8 cellular contexts compared by ENCODE assay signal in the genomic region with DNA sequence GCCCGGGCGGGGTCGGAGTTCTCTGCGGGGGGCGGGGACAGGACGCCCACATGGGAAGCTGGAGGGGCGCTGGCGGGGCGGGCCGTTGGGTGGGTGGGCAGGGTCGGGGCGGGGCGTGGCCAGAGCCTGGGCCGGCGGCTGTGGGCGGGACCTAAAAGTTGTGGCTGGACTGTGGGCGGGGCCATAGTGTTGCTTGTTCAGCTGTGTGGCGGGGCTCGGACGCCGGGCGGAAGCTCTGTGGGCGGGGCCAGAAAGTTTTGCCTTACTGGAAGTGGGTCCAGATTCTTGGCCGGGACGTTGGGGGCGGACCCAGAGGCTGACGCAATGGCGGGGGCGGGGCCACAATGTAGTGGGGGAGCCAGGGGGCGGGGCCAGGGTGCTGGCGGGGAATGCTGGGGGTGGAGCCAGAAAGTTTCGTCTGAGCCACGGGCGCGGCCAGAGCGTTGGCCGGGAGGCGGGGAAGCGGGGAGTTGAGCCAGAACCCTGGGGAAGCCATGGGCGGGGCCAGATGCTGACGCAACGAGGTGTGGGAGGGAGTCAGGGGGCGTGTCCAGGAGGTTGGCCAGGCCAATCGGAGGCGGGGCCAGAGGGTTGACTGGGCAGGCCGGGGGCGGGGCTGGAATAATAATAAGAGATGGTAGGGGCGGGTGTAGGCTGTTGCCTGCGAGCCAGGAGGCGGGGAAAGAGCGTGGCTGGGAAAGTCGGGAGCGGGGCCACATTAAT. TPM values are rescaled to one million over a fixed set of nuclear protein-coding genes. Genes with fewer than 3 reads are reported as not detected.
DNase-seq lines count a peak whose midpoint lies in the region; ATAC-seq, FAIRE-seq and TF ChIP-seq lines count a peak whose summit lies in the region.

No MANE protein-coding gene starts in this region.

- H3K27me3 Mint-ChIP-seq in chondrocyte (ENCODE audit: low read depth) = no peaks in the 10 kb centered on the region

- peak overlapping the region; percentile 85 for H3K4me3 ChIP-seq in AG10803 (ENCODE audit: low read length)
- peak overlapping the region; percentile 65 for H3K4me3 ChIP-seq in kidney epithelial cell (ENCODE audit: low read depth, low read length)

- peaks cover 3% of the 10 kb centered on the region for H3K36me3 ChIP-seq in kidney epithelial cell (ENCODE audit: control insufficient read depth, insufficient read depth, low read length)

- peak overlapping the region; percentile 99 for H3K27ac Mint-ChIP-seq in chondrocyte (ENCODE audit: unreplicated experiment)

- peaks cover 28% of the 10 kb centered on the region for H3K36me3 Mint-ChIP-seq in chondrocyte (ENCODE audit: low read depth)

- DNase-seq in AG10803 (ENCODE audit: low read depth) (peak; percentile 99), GM19239 (ENCODE audit: insufficient read length, low spot score) (peak; percentile 95), NCI-H510A (lab: John Stamatoyannopoulos, UW) (peak; percentile 99), chondrocyte (ENCODE audit: low spot score) (peak; percentile 100), kidney epithelial cell (ENCODE audit: low read depth) (peak; percentile 91)
- DNase-seq in activated CD4-positive, alpha-beta T cell treated with anti-CD3 and anti-CD28 coated beads for 24 hours (ENCODE audit: low read depth in 2 of 2) = peak; percentile 100
- peak; percentile 97 to 99 for DNase-seq in stimulated activated CD4-positive, alpha-beta T cell treated with anti-CD3 and anti-CD28 coated beads, Interleukin-15, amount 100 ng/mL, for 1 hour (ENCODE audit: low read depth in 1 of 2, low spot score in 1 of 2)

- H3K4me3 Mint-ChIP-seq in chondrocyte (ENCODE audit: unreplicated experiment) = peak overlapping the region; percentile 94

- H3K9me3 Mint-ChIP-seq in chondrocyte (ENCODE audit: low read depth) = no peaks in the 10 kb centered on the region

- H3K27me3 ChIP-seq in kidney epithelial cell (ENCODE audit: control insufficient read depth, insufficient read depth, low read length) = no peaks in the 10 kb centered on the region

- TF ChIP-seq CTCF in AG10803 (conservative IDR thresholded peaks at IDR 0.05; ENCODE audit: low read length) = no peak
- TF ChIP-seq CTCF in chondrocyte (IDR thresholded peaks at IDR 0.05) = no peak
- TF ChIP-seq CTCF in kidney epithelial cell (IDR thresholded peaks at IDR 0.05; ENCODE audit: insufficient read depth, low read length, poor library complexity, severe bottlenecking) = no peak

- peaks cover 57% of the 10 kb centered on the region for H3K4me1 Mint-ChIP-seq in chondrocyte (ENCODE audit: low read depth)

- ATAC-seq in HG03439 (IDR thresholded peaks at IDR 0.05; ENCODE audit: unreplicated experiment) = peak; percentile 73

- FAIRE-seq in GM19239 (lab: Jason Lieb, UNC) = peak; percentile 100

RNA-seq across cellular contexts. Expression of a gene that starts 0.5 kb away (rescaled TPM):
- total RNA-seq in chondrocyte (41.3 to 62.4 TPM (median 59.4 TPM) in 3 replicates), kidney epithelial cell (13.8 and 16.5 TPM in 2 replicates)

RNA-seq across cellular contexts. Expression of a gene that starts 17.8 kb away (rescaled TPM):
- total RNA-seq in chondrocyte = 25.6 to 31.1 TPM (median 28.8 TPM) in 3 replicates
- 2.2 and 3.9 TPM in 2 replicates for total RNA-seq in kidney epithelial cell

RNA-seq across cellular contexts. Expression of a gene that starts 25.9 kb away (rescaled TPM):
- total RNA-seq in chondrocyte (12.6 to 16.1 TPM (median 15.2 TPM) in 3 replicates), kidney epithelial cell (46.8 and 64.7 TPM in 2 replicates)

RNA-seq across cellular contexts. Expression of a gene that starts 52.8 kb away (rescaled TPM):
- total RNA-seq in chondrocyte = 2.9 to 4.3 TPM (median 3.7 TPM) in 3 replicates
- not detected in 2 replicates for total RNA-seq in kidney epithelial cell

Comparison
In these comparisons a context has a peak if more than half of its experiments do, and no peak if none do; other contexts are left out.
1. Peak in every context shown above with its lines: DNase-seq, ATAC-seq and H3K4me3 ChIP-seq.